12 cellular contexts compared by ENCODE assay signal in the genomic region with DNA sequence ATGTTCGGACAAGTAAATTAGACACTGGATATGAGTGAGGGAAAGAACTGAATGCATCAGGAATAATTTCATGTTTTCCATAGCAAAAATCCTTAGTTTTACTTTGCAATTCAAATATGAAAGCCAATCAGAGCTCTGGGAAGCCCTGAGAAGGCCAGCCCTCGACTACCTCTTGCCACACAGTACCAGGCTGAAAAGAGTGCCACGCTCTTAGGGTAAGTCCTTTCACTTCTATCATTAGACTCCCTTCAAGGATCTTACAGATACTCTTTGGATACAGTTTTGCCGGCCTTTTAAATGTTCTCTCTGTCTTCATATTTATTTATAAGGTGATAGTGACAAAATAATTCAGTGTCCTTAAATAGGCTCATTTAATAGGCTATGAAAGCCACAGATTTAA. TPM values are rescaled to one million over a fixed set of nuclear protein-coding genes. Genes with fewer than 3 reads are reported as not detected.
A peak's percentile ranks its signal among the peaks of the same experiment; 100 is the strongest.
DNase-seq lines count a peak whose midpoint lies in the region; ATAC-seq and TF ChIP-seq lines count a peak whose summit lies in the region.
"Had no signal": no experiment of that assay in that cellular context is flagged by ENCODE, and none has a peak within 500 bp of the region (broad histone marks: within the 10 kb centered on the region; RNA-seq: fewer than 3 reads in every experiment).

No MANE protein-coding gene starts in this region.

- H3K27ac ChIP-seq in gastroesophageal sphincter, result peak overlapping the region; percentile 39 to 89 (median 83)

- 27 to 67% methylated on average over 3 to 4 of the region's 4 CpGs for WGBS in gastroesophageal sphincter (ENCODE audit: low coverage in 1 of 2), 2 donors

- in situ Hi-C loops in G401 (cut with HindIII; ENCODE audit: low sequenced_read_pairs), result no loop called here

- DNase-seq in G401 (ENCODE audit: low spot score), result peak; percentile 65
- peak; percentile 45 for DNase-seq in NCI-H526 treated with DMSO at 0.1 percent for 48 hours (lab: John Stamatoyannopoulos, UW)
- DNase-seq in pons (ENCODE audit: low spot score), result peak; percentile 87
- no peak for DNase-seq in iPS-NIHi11 (ENCODE audit: low spot score)
- DNase-seq in GF-D8 (lab: John Stamatoyannopoulos, UW), result no peak
- no peak for DNase-seq in glomerular visceral epithelial cell (ENCODE audit: extremely low spot score)
- DNase-seq: CD4-positive, alpha-beta T cell; foreskin melanocyte; stimulated activated naive CD4-positive, alpha-beta T cell had no signal

- no peak for ATAC-seq in gastroesophageal sphincter
- ATAC-seq in GM18867 (IDR thresholded peaks at IDR 0.05; ENCODE audit: unreplicated experiment), result no peak
- ATAC-seq: activated T-helper 17 cell treated with anti-CD3 and anti-CD28 coated beads, Interleukin-2, amount 50 U/mL, for 72 hours had no signal

- no peaks in the 10 kb centered on the region for H3K9me3 ChIP-seq in gastroesophageal sphincter

- peak overlapping the region in 1 of 2 donors; percentile 85 for H3K4me3 ChIP-seq in gastroesophageal sphincter

- TF ChIP-seq EP300 in gastroesophageal sphincter (IDR thresholded peaks at IDR 0.05), result no peak

- TF ChIP-seq POLR2A in gastroesophageal sphincter (IDR thresholded peaks at IDR 0.05), result no peak

- TF ChIP-seq CTCF in gastroesophageal sphincter (IDR thresholded peaks at IDR 0.05), result no peak

- peaks cover 0 to 72% (median 3%) of the 10 kb centered on the region in 3 donors for H3K4me1 ChIP-seq in gastroesophageal sphincter

- peaks cover 8% of the 10 kb centered on the region for H3K27me3 ChIP-seq in gastroesophageal sphincter

- no peaks in the 10 kb centered on the region for H3K36me3 ChIP-seq in gastroesophageal sphincter

RNA-seq across cellular contexts. Expression of a gene that starts 1.9 kb away (rescaled TPM):
- total RNA-seq in G401 (2014; rRNA removed; shearing (Covaris generic)), result not detected in 2 replicates
- 10 to 100 TPM; 17.2 to 59.7 (median 31.0) TPM for total RNA-seq in gastroesophageal sphincter
- total RNA-seq: activated T-helper 17 cell treated with anti-CD3 and anti-CD28 coated beads, Interleukin-2, amount 50 U/mL, for 72 hours; CD4-positive, alpha-beta T cell had no signal

Comparison
In these comparisons a context has a peak if more than half of its experiments do, and no peak if none do; other contexts are left out.
1. DNase-seq: peak in G401 (single experiment), NCI-H526 treated with DMSO at 0.1 percent for 48 hours (single experiment) and pons (single experiment); none in iPS-NIHi11 (single experiment), GF-D8 (single experiment) and glomerular visceral epithelial cell (single experiment).
2. RNA of a gene that starts 1.9 kb away (total RNA-seq): 17.2 to 59.7 TPM in gastroesophageal sphincter; not detected in G401; every median in the first group is over 10 times any median in the second.